ENCODE assay signal across 13 cellular contexts in the genomic region with DNA sequence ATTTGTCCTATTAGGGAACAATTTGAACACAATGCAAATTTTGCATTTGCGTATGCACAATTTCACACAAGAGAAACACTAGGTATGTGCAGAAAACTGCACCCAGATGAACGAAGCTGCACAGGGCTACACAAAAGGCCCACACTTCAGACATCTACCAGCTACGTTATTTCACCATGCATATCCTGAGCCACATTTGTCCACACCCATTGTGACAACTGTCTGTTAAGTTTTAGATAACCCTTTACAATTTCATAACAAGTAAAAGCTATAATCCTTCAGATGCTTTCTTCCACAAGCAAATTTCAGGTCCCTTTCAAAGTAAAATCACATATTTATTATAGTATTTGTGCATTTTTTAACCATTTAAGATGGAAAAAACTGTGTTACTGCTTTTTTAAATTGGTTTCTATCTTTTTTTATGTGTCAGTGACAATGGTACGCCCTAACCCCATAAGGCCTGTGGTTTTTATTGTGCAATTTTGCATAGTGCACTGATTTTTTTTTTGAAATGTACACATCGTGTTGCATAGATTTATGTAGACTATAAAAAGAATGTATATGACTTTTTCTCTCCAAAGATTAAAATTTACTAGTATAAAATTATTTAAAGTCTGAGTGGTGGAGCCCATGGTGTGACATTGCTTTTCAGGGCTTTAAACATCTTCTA.
"Had no signal": no experiment of that assay in that cellular context is flagged by ENCODE, and none has a peak within 500 bp of the region (broad histone marks: within the 10 kb centered on the region; RNA-seq: fewer than 3 reads in every experiment).

No MANE protein-coding gene starts in this region.

- H3K27ac Mint-ChIP-seq: T-helper 17 cell had no signal

- H3K4me3 ChIP-seq: cardiac muscle cell, heart left ventricle, left ventricle myocardium inferior, ovary, stomach, tibial artery, vagina had no signal

- H3K27ac ChIP-seq: cardiac muscle cell, ovary, stomach, tibial artery, vagina had no signal

- H3K27me3 Mint-ChIP-seq: T-helper 17 cell had no signal

- H3K9me3 ChIP-seq: left ventricle myocardium inferior, ovary, stomach, tibial artery, vagina had no signal

- H3K4me1 Mint-ChIP-seq: T-helper 17 cell had no signal

- ATAC-seq: heart left ventricle, T-helper 17 cell had no signal

- DNase-seq: activated CD4-positive, alpha-beta T cell treated with anti-CD3 and anti-CD28 coated beads, Interleukin-2, amount 50 U/mL, for 48 hours; activated gamma-delta T cell; activated T-cell treated with anti-CD3 and anti-CD28 coated beads, Interleukin-2, amount 50 U/mL, for 48 hours; heart left ventricle; left ventricle myocardium inferior; mesenchymal stem cell; ovary; stimulated activated CD4-positive, alpha-beta T cell treated with anti-CD3 and anti-CD28 coated beads, Interleukin-4, amount 100 ng/mL, for 24 hours; stomach; T-helper 17 cell; tibial artery had no signal

- H3K27me3 ChIP-seq: cardiac muscle cell, heart left ventricle, ovary, stomach, tibial artery, vagina had no signal

- H3K4me3 Mint-ChIP-seq: T-helper 17 cell had no signal

- H3K4me1 ChIP-seq: tibial artery, vagina had no signal

- H3K36me3 ChIP-seq: cardiac muscle cell, heart left ventricle, left ventricle myocardium inferior, ovary, stomach, tibial artery, vagina had no signal
